16 cellular contexts compared by ENCODE assay signal in genomic region chr12:101327054-101327453, GRCh38. TPM values are rescaled to one million over a fixed set of nuclear protein-coding genes. Genes with fewer than 3 reads are reported as not detected.
A peak's percentile ranks its signal among the peaks of the same experiment; 100 is the strongest.
DNase-seq lines count a peak whose midpoint lies in the region; ATAC-seq and TF ChIP-seq lines count a peak whose summit lies in the region.
"Had no signal": no experiment of that assay in that cellular context is flagged by ENCODE, and none has a peak within 500 bp of the region (broad histone marks: within the 10 kb centered on the region; RNA-seq: fewer than 3 reads in every experiment).

No MANE protein-coding gene starts in this region.

- H3K27ac Mint-ChIP-seq in nephron: peak overlapping the region in 2 of 3 experiments; percentile 33
- H3K27ac Mint-ChIP-seq in stimulated activated naive B cell treated with anti-CD40 and anti-IgM and Interleukin-4, amounts not matched to agents 10 μg/mL and 1 μg/mL and 100 μg/mL, for 72 hours: no peak overlapping the region
- H3K27ac Mint-ChIP-seq: CD4-positive, alpha-beta memory T cell had no signal

- H3K4me1 Mint-ChIP-seq in nephron: no peaks in the 10 kb centered on the region
- no peaks in the 10 kb centered on the region for H3K4me1 Mint-ChIP-seq in stimulated activated naive B cell treated with anti-CD40 and anti-IgM and Interleukin-4, amounts not matched to agents 10 μg/mL and 1 μg/mL and 100 μg/mL, for 72 hours
- H3K4me1 Mint-ChIP-seq: CD4-positive, alpha-beta memory T cell; GM23338; H9 had no signal

- no peaks in the 10 kb centered on the region for H3K27me3 Mint-ChIP-seq in nephron (ENCODE audit: low read depth)
- H3K27me3 Mint-ChIP-seq in stimulated activated naive B cell treated with anti-CD40 and anti-IgM and Interleukin-4, amounts not matched to agents 10 μg/mL and 1 μg/mL and 100 μg/mL, for 72 hours: no peaks in the 10 kb centered on the region
- H3K27me3 Mint-ChIP-seq: CD4-positive, alpha-beta memory T cell had no signal

- H3K9me3 Mint-ChIP-seq in nephron: no peaks in the 10 kb centered on the region
- no peaks in the 10 kb centered on the region for H3K9me3 Mint-ChIP-seq in stimulated activated naive B cell treated with anti-CD40 and anti-IgM and Interleukin-4, amounts not matched to agents 10 μg/mL and 1 μg/mL and 100 μg/mL, for 72 hours
- H3K9me3 Mint-ChIP-seq: CD4-positive, alpha-beta memory T cell; GM23338; H9 had no signal

- H3K36me3 Mint-ChIP-seq in nephron (ENCODE audit: low read depth): peaks cover 38% of the 10 kb centered on the region
- H3K36me3 Mint-ChIP-seq in stimulated activated naive B cell treated with anti-CD40 and anti-IgM and Interleukin-4, amounts not matched to agents 10 μg/mL and 1 μg/mL and 100 μg/mL, for 72 hours: peaks cover 36 to 57% of the 10 kb centered on the region in 2 donors

- TF ChIP-seq CTCF in epithelial cell of proximal tubule (conservative IDR thresholded peaks at IDR 0.05; ENCODE audit: low read depth, low read length) (no peak), nephron (IDR thresholded peaks at IDR 0.05; ENCODE audit: unreplicated experiment in 3 of 3) (no peak)

- peak; percentile 13 for DNase-seq in epithelial cell of proximal tubule (ENCODE audit: low read depth)
- peak; percentile 67 for DNase-seq in islet precursor cell
- DNase-seq in anterior cingulate cortex (lab: John Stamatoyannopoulos, UW): no peak
- no peak for DNase-seq in stimulated activated naive B cell treated with anti-CD40 and anti-IgM and Interleukin-4, amounts not matched to agents 10 μg/mL and 1 μg/mL and 100 μg/mL, for 72 hours
- DNase-seq in RKO (ENCODE audit: low spot score): no peak
- DNase-seq: C1 segment of cervical spinal cord; Calu3; CD4-positive, alpha-beta memory T cell; COR-L47; DMS53; DMS79 treated with DMSO at 0.1 percent for 48 hours; GF-D8; H9 had no signal

- no peak overlapping the region for H3K4me3 Mint-ChIP-seq in nephron
- H3K4me3 Mint-ChIP-seq in stimulated activated naive B cell treated with anti-CD40 and anti-IgM and Interleukin-4, amounts not matched to agents 10 μg/mL and 1 μg/mL and 100 μg/mL, for 72 hours: no peak overlapping the region
- H3K4me3 Mint-ChIP-seq: CD4-positive, alpha-beta memory T cell; GM23338; H9 had no signal

- no peak overlapping the region for H3K4me3 ChIP-seq in epithelial cell of proximal tubule (ENCODE audit: low read depth, low read length)
- H3K4me3 ChIP-seq: GM23338 had no signal

- no peak for ATAC-seq in stimulated activated naive B cell treated with anti-CD40 and anti-IgM and Interleukin-4, amounts not matched to agents 10 μg/mL and 1 μg/mL and 100 μg/mL, for 72 hours (replicated peaks)
- ATAC-seq: GM23338, HCT116 had no signal

RNA-seq across cellular contexts. Expression of gene UTP20, which starts 47.1 kb away (rescaled TPM):
- 15.6 and 22.3 TPM in 2 replicates for total RNA-seq in epithelial cell of proximal tubule

Comparison
In these comparisons a context has a peak if more than half of its experiments do, and no peak if none do; other contexts are left out.
1. DNase-seq: peak in epithelial cell of proximal tubule (single experiment) and islet precursor cell (single experiment); none in anterior cingulate cortex (0 of 58), stimulated activated naive B cell treated with anti-CD40 and anti-IgM and Interleukin-4, amounts not matched to agents 10 μg/mL and 1 μg/mL and 100 μg/mL, for 72 hours (single experiment) and RKO (single experiment).